In genomic region chr2:30511122-30512083, GRCh38 we compare ENCODE assay signal across 9 cellular contexts.
DNase-seq lines count a peak whose midpoint lies in the region; ATAC-seq, FAIRE-seq and TF ChIP-seq lines count a peak whose summit lies in the region.
"Had no signal": no experiment of that assay in that cellular context is flagged by ENCODE, and none has a peak within 500 bp of the region (broad histone marks: within the 10 kb centered on the region; RNA-seq: fewer than 3 reads in every experiment).

No MANE protein-coding gene starts in this region.

- H3K9ac ChIP-seq in rectal smooth muscle tissue (ENCODE audit: low read length) = no peak overlapping the region

- no peak overlapping the region for H3K27ac Mint-ChIP-seq in activated naive CD8-positive, alpha-beta T cell treated with anti-CD3 and anti-CD28 coated beads for 36 hours
- H3K27ac Mint-ChIP-seq in activated CD8-positive, alpha-beta memory T cell treated with anti-CD3 and anti-CD28 coated beads, Interleukin-2, amount 10 ng/mL, durations not matched to agents 7 days and 5 days = no peak overlapping the region

- no peak overlapping the region for H3K27ac ChIP-seq in rectal smooth muscle tissue (ENCODE audit: low read depth, low read length)

- H3K4me3 ChIP-seq in rectal smooth muscle tissue (ENCODE audit: low read length) = peak overlapping the region; percentile 30

- DNase-seq in H54 (ENCODE audit: insufficient read length, low spot score) (no peak), NCI-H345 (lab: John Stamatoyannopoulos, UW) (peak; percentile 90), erythroblast (lab: John Stamatoyannopoulos, UW) (peak; percentile 18 to 42), amniotic stem cell (lab: John Stamatoyannopoulos, UW) (no peak)
- DNase-seq in activated naive CD8-positive, alpha-beta T cell treated with anti-CD3 and anti-CD28 coated beads for 36 hours = no peak
- DNase-seq in activated CD8-positive, alpha-beta memory T cell treated with anti-CD3 and anti-CD28 coated beads, Interleukin-2, amount 10 ng/mL, durations not matched to agents 7 days and 5 days = no peak
- DNase-seq: occipital lobe had no signal

- no peak for ATAC-seq in HG03039 (IDR thresholded peaks at IDR 0.05; ENCODE audit: unreplicated experiment)
- ATAC-seq in activated CD8-positive, alpha-beta memory T cell treated with anti-CD3 and anti-CD28 coated beads, Interleukin-2, amount 10 ng/mL, durations not matched to agents 7 days and 5 days = no peak

- no peaks in the 10 kb centered on the region for H3K36me3 ChIP-seq in rectal smooth muscle tissue (ENCODE audit: control insufficient read depth, insufficient read depth, low read length)

- peak; percentile 90 for FAIRE-seq in H54 (lab: Jason Lieb, UNC)

- H3K9me3 Mint-ChIP-seq in activated naive CD8-positive, alpha-beta T cell treated with anti-CD3 and anti-CD28 coated beads for 36 hours = peaks cover 17% of the 10 kb centered on the region
- peaks cover 9% of the 10 kb centered on the region for H3K9me3 Mint-ChIP-seq in activated CD8-positive, alpha-beta memory T cell treated with anti-CD3 and anti-CD28 coated beads, Interleukin-2, amount 10 ng/mL, durations not matched to agents 7 days and 5 days (ENCODE audit: low read depth)

- H3K4me1 ChIP-seq in rectal smooth muscle tissue (ENCODE audit: control insufficient read depth, insufficient read depth, low read length) = peaks cover 12% of the 10 kb centered on the region

- H3K4me3 Mint-ChIP-seq in activated naive CD8-positive, alpha-beta T cell treated with anti-CD3 and anti-CD28 coated beads for 36 hours = no peak overlapping the region
- no peak overlapping the region for H3K4me3 Mint-ChIP-seq in activated CD8-positive, alpha-beta memory T cell treated with anti-CD3 and anti-CD28 coated beads, Interleukin-2, amount 10 ng/mL, durations not matched to agents 7 days and 5 days

- peaks cover 24% of the 10 kb centered on the region for H3K36me3 Mint-ChIP-seq in activated naive CD8-positive, alpha-beta T cell treated with anti-CD3 and anti-CD28 coated beads for 36 hours
- H3K36me3 Mint-ChIP-seq in activated CD8-positive, alpha-beta memory T cell treated with anti-CD3 and anti-CD28 coated beads, Interleukin-2, amount 10 ng/mL, durations not matched to agents 7 days and 5 days = peaks cover 23% of the 10 kb centered on the region

- no peak for TF ChIP-seq POLR2A in H54 (IDR thresholded peaks at IDR 0.05; ENCODE audit: low read depth, low read length)
- no peak for TF ChIP-seq POLR2A in erythroblast (IDR thresholded peaks at IDR 0.05; ENCODE audit: low read length)

- H3K4me1 Mint-ChIP-seq in activated naive CD8-positive, alpha-beta T cell treated with anti-CD3 and anti-CD28 coated beads for 36 hours = peaks cover 43% of the 10 kb centered on the region
- no peaks in the 10 kb centered on the region for H3K4me1 Mint-ChIP-seq in activated CD8-positive, alpha-beta memory T cell treated with anti-CD3 and anti-CD28 coated beads, Interleukin-2, amount 10 ng/mL, durations not matched to agents 7 days and 5 days

- no peaks in the 10 kb centered on the region for H3K27me3 Mint-ChIP-seq in activated naive CD8-positive, alpha-beta T cell treated with anti-CD3 and anti-CD28 coated beads for 36 hours
- no peaks in the 10 kb centered on the region for H3K27me3 Mint-ChIP-seq in activated CD8-positive, alpha-beta memory T cell treated with anti-CD3 and anti-CD28 coated beads, Interleukin-2, amount 10 ng/mL, durations not matched to agents 7 days and 5 days

- CTCF ChIA-PET in activated CD8-positive, alpha-beta memory T cell treated with anti-CD3 and anti-CD28 coated beads, Interleukin-2, amount 10 ng/mL, durations not matched to agents 7 days and 5 days (lab: Charles Lee) = no interaction called here

- no peaks in the 10 kb centered on the region for H3K27me3 ChIP-seq in rectal smooth muscle tissue (ENCODE audit: control insufficient read depth, insufficient read depth, low read length)

Comparison
In these comparisons a context has a peak if more than half of its experiments do, and no peak if none do; other contexts are left out.
1. DNase-seq: peak in NCI-H345 (single experiment) and erythroblast (2 of 2); none in H54 (single experiment), activated naive CD8-positive, alpha-beta T cell treated with anti-CD3 and anti-CD28 coated beads for 36 hours (single experiment), amniotic stem cell (single experiment) and activated CD8-positive, alpha-beta memory T cell treated with anti-CD3 and anti-CD28 coated beads, Interleukin-2, amount 10 ng/mL, durations not matched to agents 7 days and 5 days (single experiment).